Comparison of ENCODE assay signal across 8 cellular contexts in genomic region chr12:7638064-7638763, GRCh38. TPM values are rescaled to one million over a fixed set of nuclear protein-coding genes. Genes with fewer than 3 reads are reported as not detected.
A peak's percentile ranks its signal among the peaks of the same experiment; 100 is the strongest.
DNase-seq lines count a peak whose midpoint lies in the region; ATAC-seq and TF ChIP-seq lines count a peak whose summit lies in the region.

No MANE protein-coding gene starts in this region.

- no peak overlapping the region for H2AFZ ChIP-seq in ACC112 (ENCODE audit: low read length, unreplicated experiment)

- H3K27ac ChIP-seq in ACC112 (ENCODE audit: low read depth, low read length), result no peak overlapping the region
- peak overlapping the region in 1 of 2 donors; percentile 48 for H3K27ac ChIP-seq in left lung

- peaks cover 34% of the 10 kb centered on the region for H3K4me1 Mint-ChIP-seq in activated naive CD8-positive, alpha-beta T cell (ENCODE audit: low read depth)

- peaks cover 2% of the 10 kb centered on the region for H3K36me3 Mint-ChIP-seq in activated naive CD8-positive, alpha-beta T cell

- H3K27ac Mint-ChIP-seq in activated naive CD8-positive, alpha-beta T cell, result no peak overlapping the region

- peak overlapping the region; percentile 47 for H3K4me3 ChIP-seq in ACC112 (ENCODE audit: low read depth, low read length)
- peak overlapping the region in 1 of 2 donors; percentile 20 for H3K4me3 ChIP-seq in left lung

- DNase-seq in left lung, result no peak
- DNase-seq in SHP77 (lab: John Stamatoyannopoulos, UW), result no peak
- no peak for DNase-seq in amygdala (lab: John Stamatoyannopoulos, UW)
- DNase-seq in stimulated activated CD4-positive, alpha-beta T cell treated with anti-CD3 and anti-CD28 coated beads, Interleukin-2, amount 100 ng/mL, for 48 hours, result no peak
- DNase-seq in T1000 (lab: John Stamatoyannopoulos, UW), result no peak

- intact Hi-C loops in left lung (cut with DNase I), result loop anchor here in 1 of 2 donors (5.0 kb wide), 1 partner anchor 416 kb away; no protein-coding TSS in a partner anchor

- H3K4me1 ChIP-seq in ACC112 (ENCODE audit: control insufficient read depth, insufficient read depth, low read length, unreplicated experiment), result no peaks in the 10 kb centered on the region
- H3K4me1 ChIP-seq in left lung, result peaks cover 0 to 16% of the 10 kb centered on the region in 2 donors

- ATAC-seq in HG02759 (IDR thresholded peaks at IDR 0.05; ENCODE audit: unreplicated experiment) (peak; percentile 11), left lung (peak; percentile 13)

- H3K27me3 ChIP-seq in ACC112 (ENCODE audit: insufficient read depth, low read length) (no peaks in the 10 kb centered on the region; the same call in 1 of the 2 replicates), left lung (peaks cover 4 to 31% of the 10 kb centered on the region in 2 donors)

- no peaks in the 10 kb centered on the region for H3K36me3 ChIP-seq in ACC112 (ENCODE audit: insufficient read depth, low read length)
- no peaks in the 10 kb centered on the region for H3K36me3 ChIP-seq in left lung

- H3K9me3 Mint-ChIP-seq in activated naive CD8-positive, alpha-beta T cell (ENCODE audit: low read depth), result no peaks in the 10 kb centered on the region

- peaks cover 9% of the 10 kb centered on the region for H3K27me3 Mint-ChIP-seq in activated naive CD8-positive, alpha-beta T cell

- H3K79me2 ChIP-seq in ACC112 (ENCODE audit: control insufficient read depth, insufficient read depth, low read length, unreplicated experiment), result no peaks in the 10 kb centered on the region

- H3K9me3 ChIP-seq in left lung, result no peaks in the 10 kb centered on the region

- peak overlapping the region; percentile 76 for H3K4me3 Mint-ChIP-seq in activated naive CD8-positive, alpha-beta T cell

- no peak for TF ChIP-seq CTCF in left lung (IDR thresholded peaks at IDR 0.05)

RNA-seq across cellular contexts. Expression of gene APOBEC1, which starts 27.5 kb away (rescaled TPM):
- not detected for total RNA-seq in left lung

RNA-seq across cellular contexts. Expression of gene GDF3, which starts 57.4 kb away (rescaled TPM):
- under 1 TPM in 1 of 2 donors, not detected in 1; 0.52 TPM for total RNA-seq in left lung
